ENCODE assay signal across 14 cellular contexts in the genomic region with DNA sequence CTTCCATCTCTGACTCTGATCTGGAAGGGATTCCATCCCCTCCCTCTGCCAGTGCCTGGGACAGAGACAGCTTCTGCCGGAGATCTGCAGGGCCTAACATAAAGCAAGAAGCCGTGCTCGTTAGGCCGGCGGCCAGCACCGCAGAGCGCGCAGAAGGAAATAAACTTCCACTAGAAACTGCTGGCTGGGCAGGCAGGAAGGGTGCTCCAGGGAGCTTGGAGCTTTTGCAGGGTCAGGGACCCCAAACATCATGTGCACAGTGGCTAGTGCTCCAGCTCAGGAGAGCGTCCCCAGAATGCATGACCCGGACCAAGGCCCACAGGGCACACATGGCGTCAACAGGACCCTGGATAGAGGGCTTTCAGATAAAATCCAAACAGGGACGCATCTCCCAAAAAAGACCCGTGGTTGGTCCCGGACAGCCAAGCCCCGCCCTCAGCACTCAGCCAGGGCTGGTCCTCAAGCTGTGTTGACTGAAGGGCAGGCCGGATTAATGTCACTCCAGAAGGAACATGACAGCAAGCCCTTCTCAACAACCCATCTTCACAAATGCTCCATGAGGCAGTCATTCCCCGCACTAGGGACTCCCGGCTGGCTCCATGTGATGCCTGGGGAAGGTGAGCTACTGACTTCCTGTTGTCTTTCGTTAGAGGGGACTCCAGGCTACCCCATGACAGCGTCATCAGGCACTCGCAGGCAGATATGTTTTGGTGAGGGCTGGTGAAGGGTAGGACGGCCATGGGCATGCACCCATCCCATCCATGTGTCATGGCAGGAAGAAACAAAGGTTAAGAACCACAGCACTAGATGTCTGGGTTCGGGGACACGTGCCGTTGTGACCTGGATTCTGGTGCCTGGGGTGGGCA.
DNase-seq lines count a peak whose midpoint lies in the region; ATAC-seq and TF ChIP-seq lines count a peak whose summit lies in the region.
"Had no signal": no experiment of that assay in that cellular context is flagged by ENCODE, and none has a peak within 500 bp of the region (broad histone marks: within the 10 kb centered on the region; RNA-seq: fewer than 3 reads in every experiment).

No MANE protein-coding gene starts in this region.

- peak; percentile 14 for ATAC-seq in activated T-helper 17 cell treated with anti-CD3 and anti-CD28 coated beads, Interleukin-2, amount 50 U/mL, for 72 hours (replicated peaks)
- ATAC-seq in left lobe of liver (peak; percentile 21), GM18907 (IDR thresholded peaks at IDR 0.05; ENCODE audit: unreplicated experiment) (no peak)

- H3K9me3 ChIP-seq in stomach, result no peaks in the 10 kb centered on the region
- H3K9me3 ChIP-seq: BE2C, colonic mucosa, neutrophil, thoracic aorta had no signal

- no peak for TF ChIP-seq CTCF in stomach (IDR thresholded peaks at IDR 0.05)

- H3K27me3 ChIP-seq in stomach, result no peaks in the 10 kb centered on the region
- H3K27me3 ChIP-seq: BE2C, colonic mucosa had no signal

- peaks cover 3% of the 10 kb centered on the region for H3K27me3 Mint-ChIP-seq in activated T-helper 17 cell treated with anti-CD3 and anti-CD28 coated beads, Interleukin-2, amount 50 U/mL, for 72 hours

- no peak overlapping the region for H3K4me3 ChIP-seq in stomach
- H3K4me3 ChIP-seq: colonic mucosa, thoracic aorta had no signal

- WGBS in stomach, 5 donors, result 36 to 45% (median 38%) methylated on average over 21 to 25 of the region's 25 CpGs

- DNase-seq in NCI-H510A (lab: John Stamatoyannopoulos, UW) (peak; percentile 29), left lobe of liver (ENCODE audit: low spot score) (no peak), stomach (peak; percentile 46)
- DNase-seq in activated CD4-positive, CD25-positive, alpha-beta regulatory T cell treated with anti-CD3 and anti-CD28 coated beads, Interleukin-2, amount 50 U/mL, for 72 hours, result no peak
- no peak for DNase-seq in activated naive CD4-positive, alpha-beta T cell treated with Interleukin-2 at 50 U/mL for 16 hours
- DNase-seq: BE2C, NCI-H1930 had no signal

- no peak overlapping the region for H3K4me3 Mint-ChIP-seq in activated T-helper 17 cell treated with anti-CD3 and anti-CD28 coated beads, Interleukin-2, amount 50 U/mL, for 72 hours

- intact Hi-C loops in stomach (cut with DNase I; ENCODE audit: low total_unique reads), result loop anchor here (5.0 kb wide), 1 partner anchor 116 kb away; no protein-coding TSS in a partner anchor

- H3K27ac Mint-ChIP-seq in activated T-helper 17 cell treated with anti-CD3 and anti-CD28 coated beads, Interleukin-2, amount 50 U/mL, for 72 hours, result no peak overlapping the region

- H3K27ac ChIP-seq in stomach, result peak overlapping the region; percentile 47 to 86 (median 77)
- H3K27ac ChIP-seq: colonic mucosa, neutrophil, RWPE1, thoracic aorta, WERI-Rb-1 had no signal

- peaks cover 57 to 91% (median 70%) of the 10 kb centered on the region in 4 donors for H3K4me1 ChIP-seq in stomach

- H3K36me3 ChIP-seq in stomach, result no peaks in the 10 kb centered on the region
- H3K36me3 ChIP-seq: BE2C, colonic mucosa, neutrophil, thoracic aorta, WERI-Rb-1 had no signal

- H3K36me3 Mint-ChIP-seq in activated T-helper 17 cell treated with anti-CD3 and anti-CD28 coated beads, Interleukin-2, amount 50 U/mL, for 72 hours (ENCODE audit: low read depth), result no peaks in the 10 kb centered on the region

- no peak for TF ChIP-seq EP300 in stomach (IDR thresholded peaks at IDR 0.05)

- TF ChIP-seq POLR2A in stomach (IDR thresholded peaks at IDR 0.05), result no peak

- H3K4me1 Mint-ChIP-seq in activated T-helper 17 cell treated with anti-CD3 and anti-CD28 coated beads, Interleukin-2, amount 50 U/mL, for 72 hours, result no peaks in the 10 kb centered on the region

- no peaks in the 10 kb centered on the region for H3K9me3 Mint-ChIP-seq in activated T-helper 17 cell treated with anti-CD3 and anti-CD28 coated beads, Interleukin-2, amount 50 U/mL, for 72 hours

Comparison
In these comparisons a context has a peak if more than half of its experiments do, and no peak if none do; other contexts are left out.
1. DNase-seq: peak in NCI-H510A (single experiment) and stomach (single experiment); none in left lobe of liver (single experiment), activated CD4-positive, CD25-positive, alpha-beta regulatory T cell treated with anti-CD3 and anti-CD28 coated beads, Interleukin-2, amount 50 U/mL, for 72 hours (single experiment) and activated naive CD4-positive, alpha-beta T cell treated with Interleukin-2 at 50 U/mL for 16 hours (single experiment).